In the genomic region with DNA sequence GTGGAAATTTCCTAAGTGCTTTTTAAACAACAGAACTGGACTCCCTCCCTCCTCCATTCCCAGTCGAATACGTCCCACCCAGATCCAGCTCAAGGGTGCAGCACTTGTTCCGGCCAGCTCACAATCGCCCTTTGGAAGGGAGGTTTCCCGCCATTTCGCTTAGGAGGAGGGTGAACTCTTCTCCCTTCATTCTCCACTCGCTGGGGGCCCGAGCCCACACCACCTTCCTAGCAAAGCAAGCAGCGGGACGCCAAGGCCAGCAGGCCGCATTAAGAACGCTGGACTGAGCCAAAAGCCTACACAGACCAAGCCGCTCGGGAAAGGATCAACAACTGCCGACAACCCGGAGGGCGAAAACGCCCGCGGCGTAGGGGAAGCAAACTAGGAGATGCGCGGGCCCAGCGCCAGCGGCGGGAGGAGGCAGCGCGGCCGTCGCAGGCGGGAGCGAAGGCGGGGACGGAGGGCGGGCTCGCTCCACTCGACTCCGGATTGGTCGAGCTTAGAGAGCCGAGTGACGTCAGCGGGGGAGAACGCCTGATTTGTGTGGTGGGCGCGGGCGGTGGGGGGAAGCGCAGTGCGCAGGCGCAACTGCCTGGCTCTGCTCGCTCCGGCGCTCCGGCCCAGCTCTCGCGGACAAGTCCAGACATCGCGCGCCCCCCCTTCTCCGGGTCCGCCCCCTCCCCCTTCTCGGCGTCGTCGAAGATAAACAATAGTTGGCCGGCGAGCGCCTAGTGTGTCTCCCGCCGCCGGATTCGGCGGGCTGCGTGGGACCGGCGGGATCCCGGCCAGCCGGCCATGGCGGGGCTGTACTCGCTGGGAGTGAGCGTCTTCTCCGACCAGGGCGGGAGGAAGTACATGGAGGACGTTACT, we compare ENCODE assay signal across 1 cellular context.
A peak's percentile ranks its signal among the peaks of the same experiment; 100 is the strongest.
TF ChIP-seq lines count a peak whose summit lies in the region.

Gene PPM1D (plus strand): TSS at position 574 of the 870 bp plus-strand sequence. CDS start 222 bp downstream, at position 796.

TF ChIP-seq in HepG2, 621 proteins besides CTCF, POLR2A, EP300 and RAD21 (continued from another document and continues in another):
- TF ChIP-seq PRDM10 (CRISPR knock-in tag; IDR thresholded peaks at IDR 0.05; ENCODE audit: low read depth) (peak; percentile 90), SYNCRIP (IDR thresholded peaks at IDR 0.05; ENCODE audit: insufficient read depth, low read depth, low read length) (no peak), ZNF264 (CRISPR knock-in tag; IDR thresholded peaks at IDR 0.05) (peak; percentile 97), MXD4 (CRISPR knock-in tag; IDR thresholded peaks at IDR 0.05) (peak; percentile 93), SOX5 (CRISPR knock-in tag; IDR thresholded peaks at IDR 0.05; ENCODE audit: borderline replicate concordance) (peak; percentile 37; the same call in 1 of the 2 replicates), HOMEZ (CRISPR knock-in tag; IDR thresholded peaks at IDR 0.05; ENCODE audit: low read depth) (peak; percentile 33; the same call in 1 of the 2 replicates), SETDB1 (CRISPR knock-in tag; IDR thresholded peaks at IDR 0.05; ENCODE audit: borderline replicate concordance) (no peak), KLF11 (CRISPR knock-in tag; IDR thresholded peaks at IDR 0.05) (peak; percentile 96), FOXA1 (IDR thresholded peaks at IDR 0.05) (no peak), FOXA1 (CRISPR knock-in tag; IDR thresholded peaks at IDR 0.05) (peak; percentile 67), ZNF598 (CRISPR knock-in tag; IDR thresholded peaks at IDR 0.05; ENCODE audit: borderline replicate concordance) (peak; percentile 82; the same call in 1 of the 2 replicates), ZNF263 (CRISPR knock-in tag; IDR thresholded peaks at IDR 0.05) (peak; percentile 98), PTBP1 (IDR thresholded peaks at IDR 0.05; ENCODE audit: low read depth, low read length, poor library complexity, severe bottlenecking) (peak; percentile 36), MIER2 (CRISPR knock-in tag; IDR thresholded peaks at IDR 0.05) (peak; percentile 52; the same call in 1 of the 2 replicates), ISX (CRISPR knock-in tag; conservative IDR thresholded peaks at IDR 0.05) (peak; percentile 96), IKZF1 (IDR thresholded peaks at IDR 0.05) (no peak), HCFC1 (IDR thresholded peaks at IDR 0.05; ENCODE audit: low read depth, low read length) (no peak), ZBTB4 (CRISPR knock-in tag; IDR thresholded peaks at IDR 0.05; ENCODE audit: borderline replicate concordance) (peak; percentile 96), ZNF513 (CRISPR knock-in tag; conservative IDR thresholded peaks at IDR 0.05) (peak; percentile 99; the same call in 1 of the 2 replicates), SPEN (CRISPR knock-in tag; IDR thresholded peaks at IDR 0.05; ENCODE audit: low read depth) (peak; percentile 86), EHMT2 (IDR thresholded peaks at IDR 0.05; ENCODE audit: borderline replicate concordance, low read depth, low read length) (no peak), IRX3 (CRISPR knock-in tag; IDR thresholded peaks at IDR 0.05; ENCODE audit: borderline replicate concordance, low read depth) (peak; percentile 83), MIXL1 (CRISPR knock-in tag; IDR thresholded peaks at IDR 0.05) (peak; percentile 34; the same call in 1 of the 2 replicates), TOPORS (CRISPR knock-in tag; IDR thresholded peaks at IDR 0.05) (peak; percentile 87; the same call in 1 of the 2 replicates), SP5 (CRISPR knock-in tag; IDR thresholded peaks at IDR 0.05; ENCODE audit: borderline replicate concordance, low read depth) (peak; percentile 87), ZFP62 (CRISPR knock-in tag; IDR thresholded peaks at IDR 0.05) (0 out of 2 replicates have a peak, but pooled peaks have one; percentile 33), GMEB1 (CRISPR knock-in tag; IDR thresholded peaks at IDR 0.05; ENCODE audit: borderline replicate concordance) (peak; percentile 93), TEAD2 (CRISPR knock-in tag; IDR thresholded peaks at IDR 0.05) (peak; percentile 93), NFKB2 (CRISPR knock-in tag; IDR thresholded peaks at IDR 0.05; ENCODE audit: borderline replicate concordance) (peak; percentile 99), SNAPC5 (CRISPR knock-in tag; IDR thresholded peaks at IDR 0.05; ENCODE audit: borderline replicate concordance) (no peak), TBX3 (IDR thresholded peaks at IDR 0.05; ENCODE audit: borderline replicate concordance) (no peak; the same call in 1 of the 2 replicates), ZBTB14 (CRISPR knock-in tag; IDR thresholded peaks at IDR 0.05) (peak; percentile 80), HNF4A (CRISPR knock-in tag; IDR thresholded peaks at IDR 0.05) (peak; percentile 73; the same call in 1 of the 2 replicates), ZNF614 (CRISPR knock-in tag; IDR thresholded peaks at IDR 0.05; ENCODE audit: borderline replicate concordance) (peak; percentile 93), ZNF12 (CRISPR knock-in tag; IDR thresholded peaks at IDR 0.05) (peak; percentile 75)
- TF ChIP-seq, protein P1, sequence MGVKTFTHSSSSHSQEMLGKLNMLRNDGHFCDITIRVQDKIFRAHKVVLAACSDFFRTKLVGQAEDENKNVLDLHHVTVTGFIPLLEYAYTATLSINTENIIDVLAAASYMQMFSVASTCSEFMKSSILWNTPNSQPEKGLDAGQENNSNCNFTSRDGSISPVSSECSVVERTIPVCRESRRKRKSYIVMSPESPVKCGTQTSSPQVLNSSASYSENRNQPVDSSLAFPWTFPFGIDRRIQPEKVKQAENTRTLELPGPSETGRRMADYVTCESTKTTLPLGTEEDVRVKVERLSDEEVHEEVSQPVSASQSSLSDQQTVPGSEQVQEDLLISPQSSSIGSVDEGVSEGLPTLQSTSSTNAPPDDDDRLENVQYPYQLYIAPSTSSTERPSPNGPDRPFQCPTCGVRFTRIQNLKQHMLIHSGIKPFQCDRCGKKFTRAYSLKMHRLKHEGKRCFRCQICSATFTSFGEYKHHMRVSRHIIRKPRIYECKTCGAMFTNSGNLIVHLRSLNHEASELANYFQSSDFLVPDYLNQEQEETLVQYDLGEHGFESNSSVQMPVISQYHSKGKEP (CRISPR knock-in tag; IDR thresholded peaks at IDR 0.05) = no peak; the same call in 1 of the 2 replicates
- TF ChIP-seq, protein P2, sequence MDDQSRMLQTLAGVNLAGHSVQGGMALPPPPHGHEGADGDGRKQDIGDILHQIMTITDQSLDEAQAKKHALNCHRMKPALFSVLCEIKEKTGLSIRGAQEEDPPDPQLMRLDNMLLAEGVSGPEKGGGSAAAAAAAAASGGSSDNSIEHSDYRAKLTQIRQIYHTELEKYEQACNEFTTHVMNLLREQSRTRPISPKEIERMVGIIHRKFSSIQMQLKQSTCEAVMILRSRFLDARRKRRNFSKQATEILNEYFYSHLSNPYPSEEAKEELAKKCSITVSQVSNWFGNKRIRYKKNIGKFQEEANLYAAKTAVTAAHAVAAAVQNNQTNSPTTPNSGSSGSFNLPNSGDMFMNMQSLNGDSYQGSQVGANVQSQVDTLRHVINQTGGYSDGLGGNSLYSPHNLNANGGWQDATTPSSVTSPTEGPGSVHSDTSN (CRISPR knock-in tag; IDR thresholded peaks at IDR 0.05; ENCODE audit: borderline replicate concordance) = peak; percentile 70; the same call in 1 of the 2 replicates
- TF ChIP-seq, protein P3, sequence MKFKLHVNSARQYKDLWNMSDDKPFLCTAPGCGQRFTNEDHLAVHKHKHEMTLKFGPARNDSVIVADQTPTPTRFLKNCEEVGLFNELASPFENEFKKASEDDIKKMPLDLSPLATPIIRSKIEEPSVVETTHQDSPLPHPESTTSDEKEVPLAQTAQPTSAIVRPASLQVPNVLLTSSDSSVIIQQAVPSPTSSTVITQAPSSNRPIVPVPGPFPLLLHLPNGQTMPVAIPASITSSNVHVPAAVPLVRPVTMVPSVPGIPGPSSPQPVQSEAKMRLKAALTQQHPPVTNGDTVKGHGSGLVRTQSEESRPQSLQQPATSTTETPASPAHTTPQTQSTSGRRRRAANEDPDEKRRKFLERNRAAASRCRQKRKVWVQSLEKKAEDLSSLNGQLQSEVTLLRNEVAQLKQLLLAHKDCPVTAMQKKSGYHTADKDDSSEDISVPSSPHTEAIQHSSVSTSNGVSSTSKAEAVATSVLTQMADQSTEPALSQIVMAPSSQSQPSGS (CRISPR knock-in tag; IDR thresholded peaks at IDR 0.05) = peak; percentile 90
